1 cellular context compared by ENCODE assay signal in genomic region chr1:194846488-194846887, GRCh38.
TF ChIP-seq lines count a peak whose summit lies in the region.

No MANE protein-coding gene starts in this region.

TF ChIP-seq in GM23338, 12 proteins besides CTCF, POLR2A, EP300 and RAD21 (continued from another document):
- no peak for TF ChIP-seq ZNF462 (CRISPR knock-in tag; IDR thresholded peaks at IDR 0.05)
- TF ChIP-seq POLR2AphosphoS5 (IDR thresholded peaks at IDR 0.05; ENCODE audit: low read depth), result no peak
- no peak for TF ChIP-seq NANOG (IDR thresholded peaks at IDR 0.05; ENCODE audit: borderline replicate concordance)
